Comparison of ENCODE assay signal across 12 cellular contexts in the genomic region with DNA sequence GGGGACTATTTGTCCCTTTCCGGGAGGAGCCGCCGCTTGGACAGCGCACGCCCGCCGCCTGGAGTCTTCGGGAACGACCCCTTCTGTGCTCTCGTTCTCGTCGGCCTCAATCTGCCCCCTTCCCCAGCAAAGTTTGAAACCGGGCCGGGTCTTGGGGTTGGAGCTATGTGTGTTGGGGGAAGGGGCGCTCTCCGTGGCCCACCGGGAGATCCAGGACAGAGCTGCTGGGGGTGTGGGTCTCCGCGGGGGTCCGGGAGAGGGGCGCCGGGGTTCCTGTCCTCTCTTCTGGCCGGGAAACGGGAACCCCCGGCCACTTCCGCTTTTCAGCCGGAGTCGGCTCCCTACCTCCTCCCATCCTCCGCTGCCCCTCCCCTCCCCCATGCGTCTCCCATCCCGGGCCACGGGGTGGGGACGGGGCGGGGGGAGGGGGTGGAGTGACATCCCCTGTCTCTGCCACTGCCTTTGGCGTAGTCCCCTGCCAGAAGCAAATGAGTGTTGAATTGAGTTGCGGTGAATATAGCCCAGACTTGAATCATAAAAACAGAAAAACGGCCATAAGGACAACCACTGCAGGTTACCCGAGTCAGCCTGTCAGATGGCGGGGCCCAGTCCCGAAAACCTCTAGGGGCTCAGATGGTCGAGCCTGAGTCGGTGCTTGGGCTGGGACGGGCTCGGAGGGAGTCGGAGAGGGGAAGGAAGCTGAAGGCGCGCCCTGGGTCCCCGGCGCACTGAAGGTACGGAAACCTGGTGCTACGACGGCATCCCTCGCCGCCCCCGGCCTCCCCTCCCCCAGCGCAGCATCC. TPM values are rescaled to one million over a fixed set of nuclear protein-coding genes. Genes with fewer than 3 reads are reported as not detected.
DNase-seq lines count a peak whose midpoint lies in the region; ATAC-seq, FAIRE-seq and TF ChIP-seq lines count a peak whose summit lies in the region.
"Had no signal": no experiment of that assay in that cellular context is flagged by ENCODE, and none has a peak within 500 bp of the region (broad histone marks: within the 10 kb centered on the region; RNA-seq: fewer than 3 reads in every experiment).

No MANE protein-coding gene starts in this region.

- no peak for TF ChIP-seq POLR2A in testis (IDR thresholded peaks at IDR 0.05)
- no peak for TF ChIP-seq POLR2A in H54 (IDR thresholded peaks at IDR 0.05; ENCODE audit: low read depth, low read length)

- ATAC-seq in activated T-cell treated with anti-CD3 and anti-CD28 coated beads, Interleukin-2, amount 50 U/mL, for 72 hours (replicated peaks in 1 of 2): peak in 1 of 2 donors; percentile 8
- ATAC-seq in GM19463 (IDR thresholded peaks at IDR 0.05; ENCODE audit: unreplicated experiment): no peak

- H3K9me3 ChIP-seq in iPS DF 6.9 (ENCODE audit: control insufficient read depth, insufficient read depth, low read length) (no peaks in the 10 kb centered on the region), testis (no peaks in the 10 kb centered on the region)

- H3K4me3 ChIP-seq in iPS DF 6.9 (ENCODE audit: low read length) (peak overlapping the region; percentile 50; the same call in 1 of the 2 replicates), testis (peak overlapping the region; percentile 3 to 9)

- H3K36me3 ChIP-seq in iPS DF 6.9 (ENCODE audit: control insufficient read depth, insufficient read depth, low read length): no peaks in the 10 kb centered on the region
- H3K36me3 ChIP-seq in testis (ENCODE audit: low read depth, missing control alignments): no peaks in the 10 kb centered on the region

- H3K4me1 ChIP-seq in iPS DF 6.9 (ENCODE audit: control insufficient read depth, insufficient read depth, low read length) (peaks cover 9% of the 10 kb centered on the region), testis (peaks cover 7% of the 10 kb centered on the region)

- no peak for TF ChIP-seq CTCF in testis (IDR thresholded peaks at IDR 0.05)

- peaks cover 11% of the 10 kb centered on the region for H3K4me1 Mint-ChIP-seq in activated T-cell treated with anti-CD3 and anti-CD28 coated beads, Interleukin-2, amount 50 U/mL, for 72 hours (ENCODE audit: low read depth)

- peak overlapping the region; percentile 14 to 58 for H3K4me3 Mint-ChIP-seq in activated T-cell treated with anti-CD3 and anti-CD28 coated beads, Interleukin-2, amount 50 U/mL, for 72 hours
- H3K4me3 Mint-ChIP-seq: T-helper 2 cell treated with Interferon-gamma antibody and Interleukin-4, amounts not matched to agents 5 μg/mL and 100 μg/mL, for 36 hours had no signal

- FAIRE-seq in H54 (lab: Jason Lieb, UNC): no peak

- no peaks in the 10 kb centered on the region for H3K9me3 Mint-ChIP-seq in activated T-cell treated with anti-CD3 and anti-CD28 coated beads, Interleukin-2, amount 50 U/mL, for 72 hours
- H3K9me3 Mint-ChIP-seq: T-helper 2 cell treated with Interferon-gamma antibody and Interleukin-4, amounts not matched to agents 5 μg/mL and 100 μg/mL, for 36 hours had no signal

- peaks cover 56% of the 10 kb centered on the region for H3K27me3 Mint-ChIP-seq in activated T-cell treated with anti-CD3 and anti-CD28 coated beads, Interleukin-2, amount 50 U/mL, for 72 hours (ENCODE audit: low read depth)

- no peak for DNase-seq in activated T-cell treated with anti-CD3 and anti-CD28 coated beads, Interleukin-2, amount 50 U/mL, for 72 hours
- DNase-seq in activated T-cell treated with anti-CD3 and anti-CD28 coated beads, Interleukin-2, amount 50 U/mL, for 1 hour: no peak
- DNase-seq in NCI-H526 treated with DMSO at 0.1 percent for 48 hours (lab: John Stamatoyannopoulos, UW) (peak; percentile 33), iPS DF 6.9 (ENCODE audit: low read depth, low spot score) (no peak), testis (no peak), H54 (ENCODE audit: insufficient read length, low spot score) (no peak), HT-29 (ENCODE audit: low spot score) (no peak)

- no peak overlapping the region for H3K27ac ChIP-seq in iPS DF 6.9 (ENCODE audit: low read length)
- no peak overlapping the region for H3K27ac ChIP-seq in testis

- H3K27me3 ChIP-seq in iPS DF 6.9 (ENCODE audit: control insufficient read depth, insufficient read depth, low read length) (peaks cover 3% of the 10 kb centered on the region; the same call in 1 of the 2 replicates), testis (no peaks in the 10 kb centered on the region)

- H3K27ac Mint-ChIP-seq in activated T-cell treated with anti-CD3 and anti-CD28 coated beads, Interleukin-2, amount 50 U/mL, for 72 hours: no peak overlapping the region
- H3K27ac Mint-ChIP-seq: CD4-positive, alpha-beta memory T cell; T-helper 2 cell treated with Interferon-gamma antibody and Interleukin-4, amounts not matched to agents 5 μg/mL and 100 μg/mL, for 36 hours had no signal

- H3K36me3 Mint-ChIP-seq in activated T-cell treated with anti-CD3 and anti-CD28 coated beads, Interleukin-2, amount 50 U/mL, for 72 hours (ENCODE audit: insufficient read depth in 2 of 2): peaks cover 2% of the 10 kb centered on the region in 2 donors

- intact Hi-C loops in testis (cut with DNase I; ENCODE audit: low total_unique reads): no loop called here

- no CpG with 5 or more reads among the region's 56 CpGs for WGBS in iPS DF 6.9 (ENCODE audit: insufficient coverage, insufficient read length)
- WGBS in testis, 2 donors: 2 to 3% methylated on average over 37 to 56 of the region's 56 CpGs

RNA-seq across cellular contexts. Expression of a gene that starts 1.1 kb away (rescaled TPM):
- not detected for total RNA-seq in activated T-cell treated with anti-CD3 and anti-CD28 coated beads, Interleukin-2, amount 50 U/mL, for 72 hours
- total RNA-seq in testis: 1 to 10 TPM; 1.7 to 2.4 TPM
- 2.2 TPM for polyA plus RNA-seq in testis (ENCODE audit: insufficient read depth, low read depth, low replicate concordance)
- 0.03 TPM in 1 of 2 replicates, not detected in the other for total RNA-seq in HT-29 (2014; rRNA removed; shearing (Covaris generic))
- total RNA-seq: cardiac septum; CD4-positive, alpha-beta memory T cell; mammary epithelial cell had no signal
- polyA plus RNA-seq: mammary epithelial cell had no signal
